28 cellular contexts compared by ENCODE assay signal in the genomic region with DNA sequence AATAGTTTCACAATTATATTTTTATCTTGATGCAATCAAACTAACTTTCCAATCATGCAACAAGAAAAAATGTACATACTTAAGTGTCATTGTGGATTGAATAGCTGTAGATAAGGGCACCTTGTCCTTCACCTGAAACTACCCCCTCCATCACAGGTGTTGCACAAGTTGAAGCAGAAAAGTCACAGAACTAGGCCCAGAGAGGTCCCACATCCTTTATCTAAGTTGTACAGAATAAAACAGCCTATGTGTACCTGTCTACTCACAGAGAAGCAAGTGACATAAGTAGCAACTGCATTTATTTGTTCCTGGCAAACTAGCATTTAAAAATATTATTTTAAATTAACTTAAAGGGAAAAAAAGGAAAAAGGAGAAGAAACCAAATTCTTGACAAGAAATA.
A peak's percentile ranks its signal among the peaks of the same experiment; 100 is the strongest.
DNase-seq lines count a peak whose midpoint lies in the region; ATAC-seq, FAIRE-seq and TF ChIP-seq lines count a peak whose summit lies in the region.
"Had no signal": no experiment of that assay in that cellular context is flagged by ENCODE, and none has a peak within 500 bp of the region (broad histone marks: within the 10 kb centered on the region; RNA-seq: fewer than 3 reads in every experiment).

No MANE protein-coding gene starts in this region.

- TF ChIP-seq POLR2A in IMR-90 (IDR thresholded peaks at IDR 0.05; ENCODE audit: low read depth, low read length) (no peak), H1 (IDR thresholded peaks at IDR 0.05; ENCODE audit: control extremely low read depth in 1 of 2, low read depth in 2 of 2, low read length in 2 of 2) (no peak), vagina (IDR thresholded peaks at IDR 0.05) (no peak), GM12891 (IDR thresholded peaks at IDR 0.05; ENCODE audit: low read depth, low read length) (no peak)

- in situ Hi-C loops in IMR-90 (cut with MboI; ENCODE audit: low sequenced_read_pairs) = loop anchor here (10.0 kb wide), 1 partner anchor 78 kb away; no protein-coding TSS in a partner anchor

- H3K56ac ChIP-seq in IMR-90 (ENCODE audit: extremely low read depth, insufficient read depth, low read length) = no peak overlapping the region
- H3K56ac ChIP-seq in H1 (replicated peaks; ENCODE audit: insufficient read length, low read depth, low read length) = no peak overlapping the region

- H3K4me2 ChIP-seq in IMR-90 (ENCODE audit: low read depth, low read length) = no peak overlapping the region
- no peak overlapping the region for H3K4me2 ChIP-seq in H1 (ENCODE audit: insufficient read depth in 1 of 2, low read depth in 2 of 2, low read length in 2 of 2)

- H3K27me3 ChIP-seq in IMR-90 (ENCODE audit: control insufficient read depth, insufficient read depth, low read length) (no peaks in the 10 kb centered on the region), H1 (replicated peaks in 1 of 4; ENCODE audit: control insufficient read depth in 3 of 4, extremely low read depth in 1 of 4, insufficient read depth in 3 of 4, low read length in 3 of 4) (no peaks in the 10 kb centered on the region), pancreas (no peaks in the 10 kb centered on the region), vagina (no peaks in the 10 kb centered on the region)
- H3K27me3 ChIP-seq: neutrophil, right lobe of liver, SJSA1, stomach, tibial artery had no signal

- H2AFZ ChIP-seq in IMR-90 (replicated peaks; ENCODE audit: low read length, poor library complexity) = no peak overlapping the region
- no peak overlapping the region for H2AFZ ChIP-seq in H1 (ENCODE audit: low read length)

- H4K5ac ChIP-seq in IMR-90 (ENCODE audit: low read depth, low read length) (no peak overlapping the region), H1 (ENCODE audit: insufficient read length, low read depth, low read length) (no peak overlapping the region)

- no peak overlapping the region for H3K27ac ChIP-seq in IMR-90 (ENCODE audit: insufficient read depth, low read length)
- H3K27ac ChIP-seq in H1 (ENCODE audit: low read depth, low read length) = no peak overlapping the region
- H3K27ac ChIP-seq in pancreas = no peak overlapping the region
- no peak overlapping the region for H3K27ac ChIP-seq in vagina
- H3K27ac ChIP-seq: coronary artery, epithelial cell of prostate, neutrophil, prostate gland, right lobe of liver, SJSA1, stomach, tibial artery had no signal

- DNase-seq in NCI-H1092 treated with DMSO at 0.1 percent for 48 hours (lab: John Stamatoyannopoulos, UW) (peak; percentile 17), NCI-H1092 (lab: John Stamatoyannopoulos, UW) (no peak), IMR-90 (no peak), H1 (ENCODE audit: low read depth in 1 of 2, low spot score in 2 of 2) (no peak), pancreas (no peak), vagina (ENCODE audit: extremely low spot score in 2 of 2) (no peak), DMS53 (lab: John Stamatoyannopoulos, UW) (no peak), GM12891 (ENCODE audit: insufficient read length, low spot score) (no peak)
- DNase-seq: 8988T; activated CD4-positive, alpha-beta T cell treated with anti-CD3 and anti-CD28 coated beads, Interleukin-2, amount 50 U/mL, for 1 hour; activated effector memory CD4-positive, alpha-beta T cell treated with anti-CD3 and anti-CD28 coated beads, Interleukin-2, amount 50 U/mL, for 16 hours; activated naive CD8-positive, alpha-beta T cell treated with anti-CD3 and anti-CD28 coated beads for 36 hours; activated T-cell treated with anti-CD3 and anti-CD28 coated beads, Interleukin-2, amount 50 U/mL, for 24 hours; aorta; C1 segment of cervical spinal cord; effector memory CD4-positive, alpha-beta T cell; NCI-H187 treated with DMSO at 0.1 percent for 48 hours; right lobe of liver; RPMI8226; stimulated activated CD4-positive, alpha-beta T cell treated with anti-CD3 and anti-CD28 coated beads, Interleukin-4, amount 100 ng/mL, for 1 hour; stomach; T1000; tibial artery had no signal

- H2AK5ac ChIP-seq in IMR-90 (ENCODE audit: low read depth, low read length) = no peak overlapping the region
- no peak overlapping the region for H2AK5ac ChIP-seq in H1 (ENCODE audit: low read depth, low read length)

- POLR2A ChIA-PET in IMR-90 (lab: Charles Lee; ENCODE audit: unreplicated experiment) = no interaction called here
- POLR2A ChIA-PET in H1 (lab: Charles Lee; ENCODE audit: partially characterized antibody) = no interaction called here

- H3K4ac ChIP-seq in IMR-90 (ENCODE audit: low read depth, low read length) (no peak overlapping the region), H1 (replicated peaks; ENCODE audit: insufficient read length, low read depth, low read length) (no peak overlapping the region)

- ATAC-seq in IMR-90 (ENCODE audit: low read depth) (no peak), pancreas (peak in 3 of 4 donors; percentile 49 to 59 (median 55))

- FAIRE-seq in H1 (lab: Jason Lieb, UNC) (no peak), pancreas (lab: Jason Lieb, UNC) (peak; percentile 37), GM12891 (lab: Jason Lieb, UNC) (no peak)

- H3K4me3 ChIP-seq in IMR-90 (ENCODE audit: insufficient read depth, low read depth, low read length) = no peak overlapping the region
- no peak overlapping the region for H3K4me3 ChIP-seq in H1 (ENCODE audit: extremely low read depth in 1 of 4, insufficient read depth in 2 of 4, low read depth in 3 of 4, low read length in 4 of 4)
- H3K4me3 ChIP-seq in pancreas = no peak overlapping the region
- H3K4me3 ChIP-seq in vagina = no peak overlapping the region
- H3K4me3 ChIP-seq: coronary artery, prostate gland, right lobe of liver, SJSA1, stomach, tibial artery had no signal

- TF ChIP-seq RAD21 in IMR-90 (IDR thresholded peaks at IDR 0.05; ENCODE audit: low read length) (no peak), H1 (IDR thresholded peaks at IDR 0.05 in 1 of 2, conservative IDR thresholded peaks at IDR 0.05 in 1 of 2; ENCODE audit: low read depth in 2 of 2, low read length in 2 of 2) (no peak)

- intact Hi-C loops in IMR-90 (cut with micrococcal nuclease) (no loop called here), pancreas (cut with DNase I) (no loop called here), vagina (cut with DNase I) (no loop called here)

- H3K79me2 ChIP-seq in H1 (ENCODE audit: control insufficient read depth in 1 of 2, insufficient read depth in 2 of 2, low read length in 2 of 2) = no peaks in the 10 kb centered on the region

- no peak for TF ChIP-seq EP300 in H1 (IDR thresholded peaks at IDR 0.05; ENCODE audit: borderline replicate concordance in 1 of 2, low read depth in 2 of 2, low read length in 2 of 2)

- H3K14ac ChIP-seq in IMR-90 (replicated peaks; ENCODE audit: low read depth, low read length) (no peak overlapping the region), H1 (ENCODE audit: insufficient read length) (no peak overlapping the region)

- no peaks in the 10 kb centered on the region for H3K9me3 ChIP-seq in IMR-90 (ENCODE audit: control insufficient read depth, insufficient read depth, low read length)
- H3K9me3 ChIP-seq in H1 (ENCODE audit: insufficient read depth in 2 of 2, low read depth in 1 of 2, low read length in 1 of 2) = no peaks in the 10 kb centered on the region
- no peaks in the 10 kb centered on the region for H3K9me3 ChIP-seq in pancreas
- no peaks in the 10 kb centered on the region for H3K9me3 ChIP-seq in vagina
- H3K9me3 ChIP-seq: neutrophil, prostate gland, right lobe of liver, SJSA1, stomach, tibial artery had no signal

- no peak for TF ChIP-seq CTCF in IMR-90 (conservative IDR thresholded peaks at IDR 0.05; ENCODE audit: low read depth, low read length)
- no peak for TF ChIP-seq CTCF in H1 (IDR thresholded peaks at IDR 0.05; ENCODE audit: control extremely low read depth in 1 of 3, insufficient read depth in 1 of 3, low read depth in 1 of 3, low read length in 3 of 3)
- TF ChIP-seq CTCF in pancreas (IDR thresholded peaks at IDR 0.05) = no peak
- TF ChIP-seq CTCF in vagina (IDR thresholded peaks at IDR 0.05) = no peak

- H2AK9ac ChIP-seq in IMR-90 (replicated peaks; ENCODE audit: low read depth, low read length, poor library complexity) = no peak overlapping the region

- H3K4me1 ChIP-seq in IMR-90 (ENCODE audit: control insufficient read depth, insufficient read depth, low read length) = peaks cover under 1% of the 10 kb centered on the region; the same call in 1 of the 2 replicates
- peaks cover 0 to 29% (median 4%) of the 10 kb centered on the region in 4 experiments; a peak in 4 of 7 replicates for H3K4me1 ChIP-seq in H1 (replicated peaks in 1 of 4; ENCODE audit: control insufficient read depth in 3 of 4, insufficient read depth in 4 of 4, low read length in 3 of 4)
- H3K4me1 ChIP-seq in pancreas = peaks cover 14 to 22% (median 15%) of the 10 kb centered on the region in 3 donors
- H3K4me1 ChIP-seq in vagina = peaks cover 14% of the 10 kb centered on the region
- H3K4me1 ChIP-seq: prostate gland, SJSA1 had no signal

- H4K20me1 ChIP-seq in IMR-90 (ENCODE audit: insufficient read depth, low read length) (no peaks in the 10 kb centered on the region), H1 (replicated peaks in 1 of 2; ENCODE audit: control insufficient read depth in 1 of 2, insufficient read depth in 2 of 2, low read length in 2 of 2) (no peaks in the 10 kb centered on the region)

- H4K8ac ChIP-seq in IMR-90 (ENCODE audit: low read depth in 2 of 2, low read length in 2 of 2) = no peak overlapping the region
- no peak overlapping the region for H4K8ac ChIP-seq in H1 (ENCODE audit: extremely low read depth, insufficient read depth, low read length)

- no peak overlapping the region for H4K91ac ChIP-seq in IMR-90 (ENCODE audit: insufficient read depth, low read depth, low read length)
- H4K91ac ChIP-seq in H1 (replicated peaks; ENCODE audit: insufficient read length, low read length) = no peak overlapping the region

- H2BK15ac ChIP-seq in IMR-90 (ENCODE audit: low read depth, low read length) = no peak overlapping the region
- H2BK15ac ChIP-seq in H1 (ENCODE audit: low read length) = no peak overlapping the region

- no peak overlapping the region for H3K18ac ChIP-seq in IMR-90 (ENCODE audit: low read depth, low read length)
- peak overlapping the region; percentile 36; the same call in 1 of the 2 replicates for H3K18ac ChIP-seq in H1 (ENCODE audit: extremely low read depth, low read length)

- no TSS peak for BruUV-seq in IMR-90 (replicated peaks; lab: Mats Ljungman, UMichigan)

- CTCF ChIA-PET in IMR-90 (lab: Yijun Ruan, JAX) = interaction anchor here (1.0 to 2.1 kb wide), 6 partner anchors 69 to 99 kb away, joined by 3 to 8 read pairs (median 4); no protein-coding TSS in a partner anchor
- CTCF ChIA-PET in H1 (lab: Charles Lee; ENCODE audit: partially characterized antibody) = interaction anchor here (0.6 to 7.9 kb wide), 14 partner anchors 10 to 335 kb away, joined by 3 to 87 read pairs (median 3); no protein-coding TSS in a partner anchor

- H3K79me1 ChIP-seq in IMR-90 (ENCODE audit: low read depth in 1 of 2, low read length in 2 of 2) = no peaks in the 10 kb centered on the region; a peak in 2 of 4 replicates
- H3K79me1 ChIP-seq in H1 (ENCODE audit: low read depth, low read length) = no peaks in the 10 kb centered on the region

- H2BK5ac ChIP-seq in IMR-90 (ENCODE audit: low read depth, low read length, poor library complexity, severe bottlenecking) (no peak overlapping the region), H1 (ENCODE audit: low read depth, low read length) (no peak overlapping the region)

- no peaks in the 10 kb centered on the region for H3K9me1 ChIP-seq in IMR-90 (ENCODE audit: insufficient read depth, low read length)

- dilution Hi-C loops in IMR-90 (cut with HindIII; ENCODE audit: low sequenced_read_pairs, unreplicated experiment) = no loop called here

- H2BK120ac ChIP-seq in IMR-90 (ENCODE audit: low read depth, low read length) = no peak overlapping the region
- H2BK120ac ChIP-seq in H1 (replicated peaks; ENCODE audit: low read depth, low read length) = no peak overlapping the region

- no peak overlapping the region for H2BK12ac ChIP-seq in H1 (ENCODE audit: low read depth, low read length)

- 0 out of 2 replicates have a peak overlapping the region, but pooled peaks have one; percentile 34 for H2BK20ac ChIP-seq in IMR-90 (ENCODE audit: low read depth, low read length)
- H2BK20ac ChIP-seq in H1 (ENCODE audit: low read length) = no peak overlapping the region

- no peaks in the 10 kb centered on the region for H3K36me3 ChIP-seq in IMR-90 (ENCODE audit: control insufficient read depth, insufficient read depth, low read length)
- H3K36me3 ChIP-seq in H1 (ENCODE audit: control insufficient read depth in 2 of 4, insufficient read depth in 4 of 4, low read length in 3 of 4) = no peaks in the 10 kb centered on the region
- no peaks in the 10 kb centered on the region for H3K36me3 ChIP-seq in pancreas
- H3K36me3 ChIP-seq in vagina = no peaks in the 10 kb centered on the region
- H3K36me3 ChIP-seq: neutrophil, prostate gland, right lobe of liver, SJSA1, stomach, tibial artery had no signal

- no peak overlapping the region for H3K9ac ChIP-seq in IMR-90 (ENCODE audit: low read depth, low read length)
- H3K9ac ChIP-seq in H1 (replicated peaks in 1 of 4; ENCODE audit: extremely low read depth in 1 of 4, low read depth in 3 of 4, low read length in 3 of 4) = no peak overlapping the region; a peak in 1 of 7 replicates

- H3K23ac ChIP-seq in IMR-90 (ENCODE audit: low read depth, low read length) = no peak overlapping the region
- H3K23ac ChIP-seq in H1 (ENCODE audit: insufficient read length) = no peak overlapping the region

- H3K23me2 ChIP-seq in H1 (ENCODE audit: low read depth, low read length) = no peaks in the 10 kb centered on the region
